Comparison of ENCODE assay signal across 19 cellular contexts in the genomic region with DNA sequence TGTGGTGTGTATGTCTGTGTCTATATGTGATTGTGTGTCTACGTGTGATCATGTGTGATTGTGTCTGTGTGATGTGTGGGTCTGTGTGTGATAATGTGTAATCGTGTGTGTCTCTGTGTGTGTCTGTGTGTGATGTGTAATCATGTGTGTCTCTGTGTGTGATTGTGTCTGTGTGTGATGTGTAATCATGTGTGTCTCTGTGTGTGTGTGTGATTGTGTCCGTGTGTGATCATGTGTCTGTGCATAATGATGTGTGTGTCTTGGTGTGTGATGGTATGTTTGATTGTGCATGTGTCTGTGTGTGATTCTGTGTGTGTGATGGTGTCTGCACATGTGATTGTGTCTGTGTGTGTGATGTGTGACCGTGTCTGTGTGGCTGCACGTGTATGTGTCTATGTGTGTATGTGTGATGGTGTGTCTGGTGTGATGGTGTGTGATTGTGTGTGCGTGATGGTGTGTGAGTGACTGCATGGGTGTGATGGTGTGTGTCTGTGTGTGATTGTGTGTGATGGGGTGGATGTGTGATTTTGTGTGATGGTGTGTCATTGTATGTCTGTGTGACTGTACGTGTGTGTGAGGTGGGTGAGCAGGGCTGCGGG.
DNase-seq lines count a peak whose midpoint lies in the region; ATAC-seq, FAIRE-seq and TF ChIP-seq lines count a peak whose summit lies in the region.
"Had no signal": no experiment of that assay in that cellular context is flagged by ENCODE, and none has a peak within 500 bp of the region (broad histone marks: within the 10 kb centered on the region; RNA-seq: fewer than 3 reads in every experiment).

No MANE protein-coding gene starts in this region.

- POLR2A ChIA-PET in activated naive CD8-positive, alpha-beta T cell treated with anti-CD3 and anti-CD28 coated beads, Interleukin-2, amount 10 ng/mL, durations not matched to agents 7 days and 5 days (lab: Charles Lee) = no interaction called here
- POLR2A ChIA-PET in GM12878 (lab: Charles Lee) = no interaction called here
- POLR2A ChIA-PET in T-cell (lab: Charles Lee) = no interaction called here

- no peak for TF ChIP-seq RAD21 in GM12878 (IDR thresholded peaks at IDR 0.05; ENCODE audit: insufficient read depth, low read depth, low read length)

- no peak overlapping the region for H3K4me3 ChIP-seq in GM12878
- no peak overlapping the region for H3K4me3 ChIP-seq in lower leg skin (ENCODE audit: low read depth, poor library complexity, severe bottlenecking)
- H3K4me3 ChIP-seq: MG63 had no signal

- no peak overlapping the region for H3K27ac ChIP-seq in GM12878 (ENCODE audit: control insufficient read depth, insufficient read depth)

- H3K79me2 ChIP-seq in GM12878 (ENCODE audit: control insufficient read depth, insufficient read depth, low read length) = no peaks in the 10 kb centered on the region

- H3K4me1 ChIP-seq in GM12878 (ENCODE audit: control insufficient read depth, insufficient read depth, low read length) = no peaks in the 10 kb centered on the region

- intact Hi-C loops in GM12878 (cut with micrococcal nuclease; ENCODE audit: unreplicated experiment) (no loop called here), lower leg skin (cut with DNase I; ENCODE audit: low total_unique reads) (no loop called here)

- H3K4me3 Mint-ChIP-seq in activated naive CD8-positive, alpha-beta T cell treated with anti-CD3 and anti-CD28 coated beads, Interleukin-2, amount 10 ng/mL, durations not matched to agents 7 days and 5 days = no peak overlapping the region
- no peak overlapping the region for H3K4me3 Mint-ChIP-seq in activated naive CD8-positive, alpha-beta T cell treated with anti-CD3 and anti-CD28 coated beads, Interleukin-2, amount 50 U/mL, for 24 hours
- H3K4me3 Mint-ChIP-seq in memory B cell (no peak overlapping the region), T-cell (no peak overlapping the region)
- H3K4me3 Mint-ChIP-seq: B cell, HFFc6, IgD-negative memory B cell had no signal

- RAD21 ChIA-PET in GM12878 (lab: Charles Lee; ENCODE audit: unreplicated experiment) = no interaction called here

- no peak overlapping the region for H3K9ac ChIP-seq in GM12878 (ENCODE audit: control insufficient read depth, insufficient read depth, low read length)

- no peak overlapping the region for H3K4me2 ChIP-seq in GM12878 (ENCODE audit: control insufficient read depth, insufficient read depth)

- SMC1A ChIA-PET in GM12878 (lab: Charles Lee; ENCODE audit: uncharacterized antibody, unreplicated experiment) = no interaction called here

- H3K27ac Mint-ChIP-seq in activated naive CD8-positive, alpha-beta T cell treated with anti-CD3 and anti-CD28 coated beads, Interleukin-2, amount 10 ng/mL, durations not matched to agents 7 days and 5 days = peak overlapping the region; percentile 25
- H3K27ac Mint-ChIP-seq in activated naive CD8-positive, alpha-beta T cell treated with anti-CD3 and anti-CD28 coated beads, Interleukin-2, amount 50 U/mL, for 24 hours = no peak overlapping the region
- H3K27ac Mint-ChIP-seq in memory B cell (peak overlapping the region; percentile 32), T-cell (no peak overlapping the region)
- H3K27ac Mint-ChIP-seq: B cell, HFFc6, IgD-negative memory B cell had no signal

- 30% methylated on average over 8 of the region's 8 CpGs for WGBS in GM12878 (ENCODE audit: insufficient coverage, insufficient replicate concordance, low lambda C conversion rate, missing lambda C conversion rate)
- WGBS in lower leg skin, 2 donors = 77 to 83% methylated on average over 8 of the region's 8 CpGs

- peaks cover 2% of the 10 kb centered on the region for H3K36me3 Mint-ChIP-seq in activated naive CD8-positive, alpha-beta T cell treated with anti-CD3 and anti-CD28 coated beads, Interleukin-2, amount 10 ng/mL, durations not matched to agents 7 days and 5 days
- H3K36me3 Mint-ChIP-seq in activated naive CD8-positive, alpha-beta T cell treated with anti-CD3 and anti-CD28 coated beads, Interleukin-2, amount 50 U/mL, for 24 hours (ENCODE audit: low read depth) = no peaks in the 10 kb centered on the region
- H3K36me3 Mint-ChIP-seq in memory B cell (peaks cover 13% of the 10 kb centered on the region), T-cell (no peaks in the 10 kb centered on the region)

- no peak for ATAC-seq in activated naive CD8-positive, alpha-beta T cell treated with anti-CD3 and anti-CD28 coated beads, Interleukin-2, amount 10 ng/mL, durations not matched to agents 7 days and 5 days (ENCODE audit: low read depth)
- ATAC-seq in activated naive CD8-positive, alpha-beta T cell treated with anti-CD3 and anti-CD28 coated beads, Interleukin-2, amount 50 U/mL, for 24 hours = no peak
- ATAC-seq in GM12878 = no peak
- ATAC-seq in memory B cell (ENCODE audit: low read depth) = no peak
- no peak for ATAC-seq in T-cell (replicated peaks in 1 of 4)
- ATAC-seq: Panc1 had no signal

- H3K36me3 ChIP-seq in GM12878 (ENCODE audit: control insufficient read depth in 2 of 2, insufficient read depth in 2 of 2, low read length in 1 of 2) = no peaks in the 10 kb centered on the region
- H3K36me3 ChIP-seq: MG63 had no signal

- DNase-seq in activated naive CD8-positive, alpha-beta T cell treated with anti-CD3 and anti-CD28 coated beads, Interleukin-2, amount 10 ng/mL, durations not matched to agents 7 days and 5 days = no peak
- no peak for DNase-seq in activated naive CD8-positive, alpha-beta T cell treated with anti-CD3 and anti-CD28 coated beads, Interleukin-2, amount 50 U/mL, for 24 hours
- DNase-seq in GM12878 (ENCODE audit: low read depth, low spot score) = no peak
- no peak for DNase-seq in memory B cell (ENCODE audit: low spot score in 2 of 2)
- no peak for DNase-seq in urothelium cell line (ENCODE audit: low spot score)
- no peak for DNase-seq in lower leg skin (ENCODE audit: low spot score in 2 of 2)
- DNase-seq in T-cell = no peak
- DNase-seq in DMS 273 (lab: John Stamatoyannopoulos, UW; ENCODE audit: unreplicated experiment) = no peak
- DNase-seq: COR-L47, HFFc6, Kasumi-1, MG63, NCI-H1048, NCI-H1694, NCI-H2081 treated with DMSO at 0.1 percent for 48 hours had no signal

- H3K4me1 Mint-ChIP-seq in activated naive CD8-positive, alpha-beta T cell treated with anti-CD3 and anti-CD28 coated beads, Interleukin-2, amount 10 ng/mL, durations not matched to agents 7 days and 5 days = peaks cover 5% of the 10 kb centered on the region
- no peaks in the 10 kb centered on the region for H3K4me1 Mint-ChIP-seq in activated naive CD8-positive, alpha-beta T cell treated with anti-CD3 and anti-CD28 coated beads, Interleukin-2, amount 50 U/mL, for 24 hours
- peaks cover 18% of the 10 kb centered on the region for H3K4me1 Mint-ChIP-seq in memory B cell
- H3K4me1 Mint-ChIP-seq in T-cell = peaks cover 8 to 13% (median 8%) of the 10 kb centered on the region in 3 donors

- CTCF ChIA-PET in GM12878 (lab: Yijun Ruan, JAX) = no interaction called here
- CTCF ChIA-PET in T-cell (lab: Charles Lee) = no interaction called here

- no peak for TF ChIP-seq EP300 in GM12878 (IDR thresholded peaks at IDR 0.05; ENCODE audit: borderline replicate concordance in 1 of 2, control insufficient read depth in 1 of 2, low read depth in 2 of 2, low read length in 2 of 2)

- TF ChIP-seq POLR2A in GM12878 (IDR thresholded peaks at IDR 0.05; ENCODE audit: low read depth, low read length) = no peak
- TF ChIP-seq POLR2A in lower leg skin (IDR thresholded peaks at IDR 0.05) = no peak

- no peaks in the 10 kb centered on the region for H3K27me3 ChIP-seq in GM12878 (replicated peaks in 1 of 2; ENCODE audit: control insufficient read depth in 2 of 2, insufficient read depth in 2 of 2, low read length in 1 of 2)
- H3K27me3 ChIP-seq: MG63 had no signal

- no peaks in the 10 kb centered on the region for H4K20me1 ChIP-seq in GM12878 (ENCODE audit: control insufficient read depth, insufficient read depth)

- BruUV-seq in GM12878 (replicated peaks; lab: Mats Ljungman, UMichigan) = no TSS peak

- H3K9me3 ChIP-seq in GM12878 (replicated peaks; ENCODE audit: control insufficient read depth, insufficient read depth, low read length) = no peaks in the 10 kb centered on the region; the same call in 2 of the 3 replicates
- H3K9me3 ChIP-seq: MG63 had no signal

- TF ChIP-seq CTCF in GM12878 (IDR thresholded peaks at IDR 0.05 in 2 of 3, conservative IDR thresholded peaks at IDR 0.05 in 1 of 3; ENCODE audit: control insufficient read depth in 2 of 3, extremely low read depth in 1 of 3, insufficient read depth in 1 of 3, low read depth in 3 of 3, low read length in 3 of 3) = no peak
- peak in 1 of 3 donors; percentile 27 for TF ChIP-seq CTCF in lower leg skin (IDR thresholded peaks at IDR 0.05)

- FAIRE-seq in GM12878 (lab: Jason Lieb, UNC) (peak; percentile 78), urothelium cell line (lab: Jason Lieb, UNC) (peak; percentile 97)
- FAIRE-seq: H54 had no signal

- in situ Hi-C loops in GM12878 (cut with MboI) = no loop called here

- H2AFZ ChIP-seq in GM12878 (ENCODE audit: control insufficient read depth, low read depth, low read length) = no peak overlapping the region

- peaks cover 2% of the 10 kb centered on the region for H3K9me3 Mint-ChIP-seq in activated naive CD8-positive, alpha-beta T cell treated with anti-CD3 and anti-CD28 coated beads, Interleukin-2, amount 10 ng/mL, durations not matched to agents 7 days and 5 days
- H3K9me3 Mint-ChIP-seq in activated naive CD8-positive, alpha-beta T cell treated with anti-CD3 and anti-CD28 coated beads, Interleukin-2, amount 50 U/mL, for 24 hours = no peaks in the 10 kb centered on the region
- H3K9me3 Mint-ChIP-seq in memory B cell (no peaks in the 10 kb centered on the region), T-cell (no peaks in the 10 kb centered on the region)
- H3K9me3 Mint-ChIP-seq: IgD-negative memory B cell had no signal

- no peaks in the 10 kb centered on the region for H3K27me3 Mint-ChIP-seq in activated naive CD8-positive, alpha-beta T cell treated with anti-CD3 and anti-CD28 coated beads, Interleukin-2, amount 10 ng/mL, durations not matched to agents 7 days and 5 days
- H3K27me3 Mint-ChIP-seq in activated naive CD8-positive, alpha-beta T cell treated with anti-CD3 and anti-CD28 coated beads, Interleukin-2, amount 50 U/mL, for 24 hours = no peaks in the 10 kb centered on the region
- no peaks in the 10 kb centered on the region for H3K27me3 Mint-ChIP-seq in memory B cell
- H3K27me3 Mint-ChIP-seq in T-cell = no peaks in the 10 kb centered on the region
- H3K27me3 Mint-ChIP-seq: B cell, IgD-negative memory B cell had no signal

TF ChIP-seq in GM12878, 131 proteins besides CTCF, POLR2A, EP300 and RAD21 (continues in another document):
- TF ChIP-seq, protein P1, sequence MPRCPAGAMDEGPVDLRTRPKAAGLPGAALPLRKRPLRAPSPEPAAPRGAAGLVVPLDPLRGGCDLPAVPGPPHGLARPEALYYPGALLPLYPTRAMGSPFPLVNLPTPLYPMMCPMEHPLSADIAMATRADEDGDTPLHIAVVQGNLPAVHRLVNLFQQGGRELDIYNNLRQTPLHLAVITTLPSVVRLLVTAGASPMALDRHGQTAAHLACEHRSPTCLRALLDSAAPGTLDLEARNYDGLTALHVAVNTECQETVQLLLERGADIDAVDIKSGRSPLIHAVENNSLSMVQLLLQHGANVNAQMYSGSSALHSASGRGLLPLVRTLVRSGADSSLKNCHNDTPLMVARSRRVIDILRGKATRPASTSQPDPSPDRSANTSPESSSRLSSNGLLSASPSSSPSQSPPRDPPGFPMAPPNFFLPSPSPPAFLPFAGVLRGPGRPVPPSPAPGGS (IDR thresholded peaks at IDR 0.05; ENCODE audit: borderline replicate concordance, insufficient read depth, low read depth, low read length, poor library complexity, severe bottlenecking) = peak; percentile 56

Comparison
In these comparisons a context has a peak if more than half of its experiments do, and no peak if none do; other contexts are left out.
1. H3K27ac Mint-ChIP-seq: peak in activated naive CD8-positive, alpha-beta T cell treated with anti-CD3 and anti-CD28 coated beads, Interleukin-2, amount 10 ng/mL, durations not matched to agents 7 days and 5 days (single experiment) and memory B cell (single experiment); none in activated naive CD8-positive, alpha-beta T cell treated with anti-CD3 and anti-CD28 coated beads, Interleukin-2, amount 50 U/mL, for 24 hours (single experiment) and T-cell (0 of 2).